Comparison of ENCODE assay signal across 8 cellular contexts in genomic region chr11:11179239-11179638, GRCh38.
DNase-seq lines count a peak whose midpoint lies in the region; ATAC-seq and TF ChIP-seq lines count a peak whose summit lies in the region.

No MANE protein-coding gene starts in this region.

- no peak for ATAC-seq in GM18867 (IDR thresholded peaks at IDR 0.05; ENCODE audit: unreplicated experiment)
- no peak for ATAC-seq in GM18520 (IDR thresholded peaks at IDR 0.05; ENCODE audit: unreplicated experiment)
- no peak for ATAC-seq in GM19351 (IDR thresholded peaks at IDR 0.05; ENCODE audit: unreplicated experiment)
- no peak for ATAC-seq in stimulated activated naive B cell treated with anti-CD40 and anti-IgM and Interleukin-4, amounts not matched to agents 10 μg/mL and 1 μg/mL and 100 μg/mL, for 72 hours (replicated peaks)

- intact Hi-C loops in Calu3 (cut with micrococcal nuclease; ENCODE audit: unreplicated experiment), result no loop called here

- H3K9me3 Mint-ChIP-seq in Calu3 (ENCODE audit: low read depth, unreplicated experiment) (no peaks in the 10 kb centered on the region), progenitor cell of endocrine pancreas (ENCODE audit: low read depth) (no peaks in the 10 kb centered on the region)
- no peaks in the 10 kb centered on the region for H3K9me3 Mint-ChIP-seq in stimulated activated naive B cell treated with anti-CD40 and anti-IgM and Interleukin-4, amounts not matched to agents 10 μg/mL and 1 μg/mL and 100 μg/mL, for 72 hours

- DNase-seq in Calu3 (peak; percentile 36), RKO (ENCODE audit: low spot score) (peak; percentile 15), fibroblast of the conjunctiva (ENCODE audit: low read depth) (peak; percentile 28), progenitor cell of endocrine pancreas (ENCODE audit: low spot score, unreplicated experiment) (no peak)
- DNase-seq in stimulated activated naive B cell treated with anti-CD40 and anti-IgM and Interleukin-4, amounts not matched to agents 10 μg/mL and 1 μg/mL and 100 μg/mL, for 72 hours, result no peak

- H3K27ac Mint-ChIP-seq in Calu3 (ENCODE audit: unreplicated experiment), result no peak overlapping the region
- H3K27ac Mint-ChIP-seq in progenitor cell of endocrine pancreas, result peak overlapping the region; percentile 74
- H3K27ac Mint-ChIP-seq in stimulated activated naive B cell treated with anti-CD40 and anti-IgM and Interleukin-4, amounts not matched to agents 10 μg/mL and 1 μg/mL and 100 μg/mL, for 72 hours, result no peak overlapping the region

- CTCF ChIA-PET in Calu3 (lab: Charles Lee), result interaction anchor here (0.6 to 0.7 kb wide), 2 partner anchors 9 to 79 kb away, joined by 3 to 5 read pairs; no protein-coding TSS in a partner anchor

- no peaks in the 10 kb centered on the region for H3K36me3 Mint-ChIP-seq in Calu3 (ENCODE audit: insufficient read depth, unreplicated experiment)
- no peaks in the 10 kb centered on the region for H3K36me3 Mint-ChIP-seq in progenitor cell of endocrine pancreas (ENCODE audit: insufficient read depth)
- H3K36me3 Mint-ChIP-seq in stimulated activated naive B cell treated with anti-CD40 and anti-IgM and Interleukin-4, amounts not matched to agents 10 μg/mL and 1 μg/mL and 100 μg/mL, for 72 hours, result no peaks in the 10 kb centered on the region

- no TSS peak for BruUV-seq in Calu3 (replicated peaks; lab: Mats Ljungman, UMichigan)

- no peak overlapping the region for H3K4me3 Mint-ChIP-seq in Calu3 (ENCODE audit: low read depth, unreplicated experiment)
- H3K4me3 Mint-ChIP-seq in progenitor cell of endocrine pancreas (ENCODE audit: low read depth), result no peak overlapping the region
- no peak overlapping the region for H3K4me3 Mint-ChIP-seq in stimulated activated naive B cell treated with anti-CD40 and anti-IgM and Interleukin-4, amounts not matched to agents 10 μg/mL and 1 μg/mL and 100 μg/mL, for 72 hours

- TF ChIP-seq CTCF in Calu3 (IDR thresholded peaks at IDR 0.05; ENCODE audit: unreplicated experiment) (no peak), progenitor cell of endocrine pancreas (IDR thresholded peaks at IDR 0.05; ENCODE audit: unreplicated experiment) (no peak)

- H3K27me3 Mint-ChIP-seq in Calu3 (ENCODE audit: unreplicated experiment) (peaks cover 58% of the 10 kb centered on the region), progenitor cell of endocrine pancreas (peaks cover 16% of the 10 kb centered on the region)
- peaks cover 23 to 24% of the 10 kb centered on the region in 2 donors for H3K27me3 Mint-ChIP-seq in stimulated activated naive B cell treated with anti-CD40 and anti-IgM and Interleukin-4, amounts not matched to agents 10 μg/mL and 1 μg/mL and 100 μg/mL, for 72 hours

- H3K4me1 Mint-ChIP-seq in Calu3 (ENCODE audit: low read depth, unreplicated experiment), result peaks cover 8% of the 10 kb centered on the region
- peaks cover 10% of the 10 kb centered on the region for H3K4me1 Mint-ChIP-seq in progenitor cell of endocrine pancreas (ENCODE audit: low read depth)
- no peaks in the 10 kb centered on the region for H3K4me1 Mint-ChIP-seq in stimulated activated naive B cell treated with anti-CD40 and anti-IgM and Interleukin-4, amounts not matched to agents 10 μg/mL and 1 μg/mL and 100 μg/mL, for 72 hours

Comparison
In these comparisons a context has a peak if more than half of its experiments do, and no peak if none do; other contexts are left out.
1. DNase-seq: peak in Calu3 (single experiment), RKO (single experiment) and fibroblast of the conjunctiva (single experiment); none in progenitor cell of endocrine pancreas (single experiment) and stimulated activated naive B cell treated with anti-CD40 and anti-IgM and Interleukin-4, amounts not matched to agents 10 μg/mL and 1 μg/mL and 100 μg/mL, for 72 hours (single experiment).